1 cellular context compared by ENCODE assay signal in the genomic region with DNA sequence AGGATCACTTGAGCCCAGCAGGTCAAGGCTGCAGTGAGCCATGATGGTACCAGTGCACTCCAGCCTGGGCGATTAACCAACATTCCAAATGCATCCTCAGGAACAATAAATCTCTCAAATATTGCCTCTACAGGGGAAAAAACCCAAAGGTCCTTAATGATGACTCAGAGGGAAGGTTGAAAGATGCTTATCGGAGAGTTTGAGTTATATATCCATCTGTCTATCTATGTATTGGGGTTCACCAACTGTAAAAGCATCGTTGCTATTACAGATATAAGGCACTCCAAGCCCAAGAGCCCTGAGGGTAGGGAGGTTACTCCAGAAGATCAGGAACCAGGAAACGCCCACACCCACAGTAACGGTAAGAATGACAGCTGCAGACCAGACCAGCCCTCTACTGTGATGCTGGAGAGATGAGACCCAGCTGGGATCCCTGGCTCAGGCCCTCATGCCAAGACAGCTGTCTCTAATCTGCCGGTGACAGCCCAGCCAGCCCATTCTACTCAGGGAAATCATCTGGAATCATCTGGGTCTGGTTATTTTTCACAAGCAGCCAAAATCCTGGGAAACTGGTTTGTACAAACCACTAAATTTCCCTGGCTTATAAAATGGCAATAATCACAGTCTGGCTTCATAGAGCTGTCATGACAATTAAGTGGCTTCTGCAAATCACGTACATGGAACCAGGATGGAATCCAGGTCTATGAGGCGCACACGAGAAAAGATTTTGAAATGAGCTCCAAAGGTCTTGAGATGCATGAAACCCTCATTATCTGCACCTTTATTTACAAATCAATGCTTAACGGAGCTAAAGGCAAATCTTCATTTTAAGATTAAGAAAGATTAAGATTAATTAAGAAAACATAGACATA.
A peak's percentile ranks its signal among the peaks of the same experiment; 100 is the strongest.
TF ChIP-seq lines count a peak whose summit lies in the region.

No MANE protein-coding gene starts in this region.

TF ChIP-seq in SK-N-SH, 30 proteins besides CTCF, POLR2A, EP300 and RAD21 (continued from another document):
- TF ChIP-seq TEAD4 (IDR thresholded peaks at IDR 0.05; ENCODE audit: borderline replicate concordance, insufficient read depth) = peak; percentile 31
- no peak for TF ChIP-seq MXI1 (IDR thresholded peaks at IDR 0.05; ENCODE audit: low read depth, low read length)
- TF ChIP-seq POLR2AphosphoS5 (IDR thresholded peaks at IDR 0.05; ENCODE audit: low read depth, low read length) = peak; percentile 85
- peak; percentile 79 for TF ChIP-seq JUND (IDR thresholded peaks at IDR 0.05)
- no peak for TF ChIP-seq RXRA (IDR thresholded peaks at IDR 0.05; ENCODE audit: borderline replicate concordance, low read depth)
- TF ChIP-seq, protein P1, sequence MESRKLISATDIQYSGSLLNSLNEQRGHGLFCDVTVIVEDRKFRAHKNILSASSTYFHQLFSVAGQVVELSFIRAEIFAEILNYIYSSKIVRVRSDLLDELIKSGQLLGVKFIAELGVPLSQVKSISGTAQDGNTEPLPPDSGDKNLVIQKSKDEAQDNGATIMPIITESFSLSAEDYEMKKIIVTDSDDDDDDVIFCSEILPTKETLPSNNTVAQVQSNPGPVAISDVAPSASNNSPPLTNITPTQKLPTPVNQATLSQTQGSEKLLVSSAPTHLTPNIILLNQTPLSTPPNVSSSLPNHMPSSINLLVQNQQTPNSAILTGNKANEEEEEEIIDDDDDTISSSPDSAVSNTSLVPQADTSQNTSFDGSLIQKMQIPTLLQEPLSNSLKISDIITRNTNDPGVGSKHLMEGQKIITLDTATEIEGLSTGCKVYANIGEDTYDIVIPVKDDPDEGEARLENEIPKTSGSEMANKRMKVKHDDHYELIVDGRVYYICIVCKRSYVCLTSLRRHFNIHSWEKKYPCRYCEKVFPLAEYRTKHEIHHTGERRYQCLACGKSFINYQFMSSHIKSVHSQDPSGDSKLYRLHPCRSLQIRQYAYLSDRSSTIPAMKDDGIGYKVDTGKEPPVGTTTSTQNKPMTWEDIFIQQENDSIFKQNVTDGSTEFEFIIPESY (IDR thresholded peaks at IDR 0.05; ENCODE audit: borderline replicate concordance, low read depth) = no peak
- TF ChIP-seq TCF12 (IDR thresholded peaks at IDR 0.05) = peak; percentile 99
- TF ChIP-seq RCOR1 (IDR thresholded peaks at IDR 0.05; ENCODE audit: low read length) = peak; percentile 78
- TF ChIP-seq NRF1 (IDR thresholded peaks at IDR 0.05; ENCODE audit: low read depth, low read length) = no peak
- TF ChIP-seq CHD2 (IDR thresholded peaks at IDR 0.05; ENCODE audit: low read length, partially characterized antibody) = peak; percentile 85
- TF ChIP-seq NFIC (IDR thresholded peaks at IDR 0.05; ENCODE audit: borderline replicate concordance) = peak; percentile 84; the same call in 1 of the 2 replicates
- TF ChIP-seq SMC3 (IDR thresholded peaks at IDR 0.05; ENCODE audit: low read depth, low read length) = no peak
- TF ChIP-seq SIN3A (IDR thresholded peaks at IDR 0.05; ENCODE audit: borderline replicate concordance, low read depth, low read length) = peak; percentile 87; the same call in 1 of the 2 replicates
- TF ChIP-seq FOXM1 (IDR thresholded peaks at IDR 0.05; ENCODE audit: low read depth) = peak; percentile 72
- TF ChIP-seq FOXJ3 (CRISPR knock-in tag; IDR thresholded peaks at IDR 0.05) = peak; percentile 65; the same call in 1 of the 2 replicates
- TF ChIP-seq MAX (IDR thresholded peaks at IDR 0.05; ENCODE audit: low read depth) = 0 out of 2 replicates have a peak, but pooled peaks have one; percentile 22
- TF ChIP-seq, protein P2, sequence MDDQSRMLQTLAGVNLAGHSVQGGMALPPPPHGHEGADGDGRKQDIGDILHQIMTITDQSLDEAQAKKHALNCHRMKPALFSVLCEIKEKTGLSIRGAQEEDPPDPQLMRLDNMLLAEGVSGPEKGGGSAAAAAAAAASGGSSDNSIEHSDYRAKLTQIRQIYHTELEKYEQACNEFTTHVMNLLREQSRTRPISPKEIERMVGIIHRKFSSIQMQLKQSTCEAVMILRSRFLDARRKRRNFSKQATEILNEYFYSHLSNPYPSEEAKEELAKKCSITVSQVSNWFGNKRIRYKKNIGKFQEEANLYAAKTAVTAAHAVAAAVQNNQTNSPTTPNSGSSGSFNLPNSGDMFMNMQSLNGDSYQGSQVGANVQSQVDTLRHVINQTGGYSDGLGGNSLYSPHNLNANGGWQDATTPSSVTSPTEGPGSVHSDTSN (IDR thresholded peaks at IDR 0.05) = peak; percentile 83
- TF ChIP-seq USF2 (IDR thresholded peaks at IDR 0.05; ENCODE audit: borderline replicate concordance, low read depth, low read length) = no peak
- no peak for TF ChIP-seq IRF3 (IDR thresholded peaks at IDR 0.05; ENCODE audit: low read depth, low read length)
- TF ChIP-seq GABPA (IDR thresholded peaks at IDR 0.05; ENCODE audit: low read depth) = 0 out of 2 replicates have a peak, but pooled peaks have one; percentile 19
